In genomic region chr6:2902470-2902762, GRCh38 we compare ENCODE assay signal across 1 cellular context.
TF ChIP-seq lines count a peak whose summit lies in the region.

No MANE protein-coding gene starts in this region.

TF ChIP-seq in HepG2, 621 proteins besides CTCF, POLR2A, EP300 and RAD21 (continued from another document):
- peak; percentile 23 for TF ChIP-seq SKI (IDR thresholded peaks at IDR 0.05; ENCODE audit: partially characterized antibody)
- no peak for TF ChIP-seq DNMT3B (CRISPR knock-in tag; conservative IDR thresholded peaks at IDR 0.05)
- 0 out of 2 replicates have a peak, but pooled peaks have one; percentile 29 for TF ChIP-seq ATF7 (IDR thresholded peaks at IDR 0.05)
- TF ChIP-seq ATF7 (CRISPR knock-in tag; IDR thresholded peaks at IDR 0.05) = no peak
- peak; percentile 40; the same call in 1 of the 2 replicates for TF ChIP-seq SIN3A (IDR thresholded peaks at IDR 0.05; ENCODE audit: borderline replicate concordance, low read depth, low read length)
- 0 out of 2 replicates have a peak, but pooled peaks have one; percentile 48 for TF ChIP-seq ZNF354B (CRISPR knock-in tag; IDR thresholded peaks at IDR 0.05)
- TF ChIP-seq CEBPB (IDR thresholded peaks at IDR 0.05; ENCODE audit: borderline replicate concordance, low read depth, low read length) = peak; percentile 88
- TF ChIP-seq MAFK (conservative IDR thresholded peaks at IDR 0.05 in 1 of 2, IDR thresholded peaks at IDR 0.05 in 1 of 2; ENCODE audit: low read length in 2 of 2) = peak; percentile 41 to 64; a peak in 2 of 4 replicates
- 0 out of 2 replicates have a peak, but pooled peaks have one; percentile 10 for TF ChIP-seq ZNF557 (CRISPR knock-in tag; IDR thresholded peaks at IDR 0.05)
- TF ChIP-seq PRDM10 (CRISPR knock-in tag; IDR thresholded peaks at IDR 0.05; ENCODE audit: low read depth) = 0 out of 2 replicates have a peak, but pooled peaks have one; percentile 15
- TF ChIP-seq, protein P1, sequence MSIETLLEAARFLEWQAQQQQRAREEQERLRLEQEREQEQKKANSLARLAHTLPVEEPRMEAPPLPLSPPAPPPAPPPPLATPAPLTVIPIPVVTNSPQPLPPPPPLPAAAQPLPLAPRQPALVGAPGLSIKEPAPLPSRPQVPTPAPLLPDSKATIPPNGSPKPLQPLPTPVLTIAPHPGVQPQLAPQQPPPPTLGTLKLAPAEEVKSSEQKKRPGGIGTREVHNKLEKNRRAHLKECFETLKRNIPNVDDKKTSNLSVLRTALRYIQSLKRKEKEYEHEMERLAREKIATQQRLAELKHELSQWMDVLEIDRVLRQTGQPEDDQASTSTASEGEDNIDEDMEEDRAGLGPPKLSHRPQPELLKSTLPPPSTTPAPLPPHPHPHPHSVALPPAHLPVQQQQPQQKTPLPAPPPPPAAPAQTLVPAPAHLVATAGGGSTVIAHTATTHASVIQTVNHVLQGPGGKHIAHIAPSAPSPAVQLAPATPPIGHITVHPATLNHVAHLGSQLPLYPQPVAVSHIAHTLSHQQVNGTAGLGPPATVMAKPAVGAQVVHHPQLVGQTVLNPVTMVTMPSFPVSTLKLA (IDR thresholded peaks at IDR 0.05) = 0 out of 2 replicates have a peak, but pooled peaks have one; percentile 7
- TF ChIP-seq SYNCRIP (IDR thresholded peaks at IDR 0.05; ENCODE audit: insufficient read depth, low read depth, low read length) = no peak
- TF ChIP-seq ZNF761 (CRISPR knock-in tag; conservative IDR thresholded peaks at IDR 0.05) = 0 out of 2 replicates have a peak, but pooled peaks have one; percentile 7
- TF ChIP-seq MAFF (IDR thresholded peaks at IDR 0.05; ENCODE audit: low read depth, low read length) = peak; percentile 39; the same call in 1 of the 2 replicates
- TF ChIP-seq, protein P2, sequence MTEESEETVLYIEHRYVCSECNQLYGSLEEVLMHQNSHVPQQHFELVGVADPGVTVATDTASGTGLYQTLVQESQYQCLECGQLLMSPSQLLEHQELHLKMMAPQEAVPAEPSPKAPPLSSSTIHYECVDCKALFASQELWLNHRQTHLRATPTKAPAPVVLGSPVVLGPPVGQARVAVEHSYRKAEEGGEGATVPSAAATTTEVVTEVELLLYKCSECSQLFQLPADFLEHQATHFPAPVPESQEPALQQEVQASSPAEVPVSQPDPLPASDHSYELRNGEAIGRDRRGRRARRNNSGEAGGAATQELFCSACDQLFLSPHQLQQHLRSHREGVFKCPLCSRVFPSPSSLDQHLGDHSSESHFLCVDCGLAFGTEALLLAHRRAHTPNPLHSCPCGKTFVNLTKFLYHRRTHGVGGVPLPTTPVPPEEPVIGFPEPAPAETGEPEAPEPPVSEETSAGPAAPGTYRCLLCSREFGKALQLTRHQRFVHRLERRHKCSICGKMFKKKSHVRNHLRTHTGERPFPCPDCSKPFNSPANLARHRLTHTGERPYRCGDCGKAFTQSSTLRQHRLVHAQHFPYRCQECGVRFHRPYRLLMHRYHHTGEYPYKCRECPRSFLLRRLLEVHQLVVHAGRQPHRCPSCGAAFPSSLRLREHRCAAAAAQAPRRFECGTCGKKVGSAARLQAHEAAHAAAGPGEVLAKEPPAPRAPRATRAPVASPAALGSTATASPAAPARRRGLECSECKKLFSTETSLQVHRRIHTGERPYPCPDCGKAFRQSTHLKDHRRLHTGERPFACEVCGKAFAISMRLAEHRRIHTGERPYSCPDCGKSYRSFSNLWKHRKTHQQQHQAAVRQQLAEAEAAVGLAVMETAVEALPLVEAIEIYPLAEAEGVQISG (CRISPR knock-in tag; IDR thresholded peaks at IDR 0.05) = 0 out of 2 replicates have a peak, but pooled peaks have one; percentile 2
- TF ChIP-seq ZNF468 (CRISPR knock-in tag; IDR thresholded peaks at IDR 0.05) = no peak
- peak; percentile 79 for TF ChIP-seq CEBPG (CRISPR knock-in tag; IDR thresholded peaks at IDR 0.05)
- 0 out of 2 replicates have a peak, but pooled peaks have one; percentile 34 for TF ChIP-seq ZFP82 (CRISPR knock-in tag; IDR thresholded peaks at IDR 0.05; ENCODE audit: borderline replicate concordance)
